In genomic region chr3:133744241-133744640, GRCh38 we compare ENCODE assay signal across 15 cellular contexts. TPM values are rescaled to one million over a fixed set of nuclear protein-coding genes. Genes with fewer than 3 reads are reported as not detected.
DNase-seq lines count a peak whose midpoint lies in the region; ATAC-seq and TF ChIP-seq lines count a peak whose summit lies in the region.
"Had no signal": no experiment of that assay in that cellular context is flagged by ENCODE, and none has a peak within 500 bp of the region (broad histone marks: within the 10 kb centered on the region; RNA-seq: fewer than 3 reads in every experiment).

No MANE protein-coding gene starts in this region.

- no peak for TF ChIP-seq CTCF in NB4 (IDR thresholded peaks at IDR 0.05; ENCODE audit: low read depth, low read length)
- no peak for TF ChIP-seq CTCF in colonic mucosa (IDR thresholded peaks at IDR 0.05)

- DNase-seq in NB4 (ENCODE audit: low read depth) = peak; percentile 12
- DNase-seq in caudate nucleus (lab: John Stamatoyannopoulos, UW) = no peak
- DNase-seq in left lobe of liver (ENCODE audit: low spot score) = peak; percentile 55
- DNase-seq in colonic mucosa = no peak
- DNase-seq: Caco-2; CD8-positive, alpha-beta memory T cell; DND-41; GDM1; GM23248 had no signal

- no peak for TF ChIP-seq POLR2A in NB4 (IDR thresholded peaks at IDR 0.05; ENCODE audit: extremely low read depth, insufficient read length)

- H3K27ac ChIP-seq in caudate nucleus (ENCODE audit: low read depth, low read length) (peak overlapping the region; percentile 99), temporal lobe (ENCODE audit: low read depth, low read length) (peak overlapping the region; percentile 100), colonic mucosa (no peak overlapping the region)
- H3K27ac ChIP-seq: A549, GM23248, HL-60 had no signal

- H3K4me3 ChIP-seq in NB4 (ENCODE audit: low read depth, low read length) = no peak overlapping the region
- no peak overlapping the region for H3K4me3 ChIP-seq in colonic mucosa
- H3K4me3 ChIP-seq: A549, GM23248 had no signal

- no peak overlapping the region for H3K9ac ChIP-seq in colonic mucosa (ENCODE audit: low read depth in 2 of 2, low read length in 2 of 2)
- H3K9ac ChIP-seq: GM23248 had no signal

- intact Hi-C loops in colonic mucosa (cut with DNase I) = no loop called here

- no peaks in the 10 kb centered on the region for H3K9me3 ChIP-seq in colonic mucosa
- H3K9me3 ChIP-seq: A549, Caco-2 had no signal

- no peaks in the 10 kb centered on the region for H3K27me3 ChIP-seq in colonic mucosa

- H3K4me1 ChIP-seq in colonic mucosa = no peaks in the 10 kb centered on the region

- ATAC-seq in left lobe of liver (no peak), GM21381 (IDR thresholded peaks at IDR 0.05; ENCODE audit: unreplicated experiment) (no peak), GM18511 (IDR thresholded peaks at IDR 0.05; ENCODE audit: unreplicated experiment) (no peak)
- ATAC-seq: A549, HCT116 had no signal

- H3K36me3 ChIP-seq in colonic mucosa = no peaks in the 10 kb centered on the region

RNA-seq across cellular contexts. Expression of gene TF, which starts 2.0 kb away (rescaled TPM):
- total RNA-seq in left lobe of liver (25,131 TPM), temporal lobe (2.7 TPM), colonic mucosa (10 to 100 TPM in 1 of 2 donors, 1 to 10 TPM in 1; 3.2 to 18.6 TPM)
- total RNA-seq: GM23248 had no signal

Comparison
In these comparisons a context has a peak if more than half of its experiments do, and no peak if none do; other contexts are left out.
1. DNase-seq: peak in NB4 (single experiment) and left lobe of liver (single experiment); none in caudate nucleus (0 of 61) and colonic mucosa (single experiment).
2. RNA of gene TF, which starts 2.0 kb away (total RNA-seq): 25,131 TPM in left lobe of liver (single experiment); 3.2 to 18.6 TPM in colonic mucosa and 2.7 TPM in temporal lobe (single experiment); every median in the first group is over 1,000 times any median in the second.